Comparison of ENCODE assay signal across 8 cellular contexts in genomic region chr13:76885203-76886004, GRCh38. TPM values are rescaled to one million over a fixed set of nuclear protein-coding genes. Genes with fewer than 3 reads are reported as not detected.
DNase-seq lines count a peak whose midpoint lies in the region; ATAC-seq and TF ChIP-seq lines count a peak whose summit lies in the region.

No MANE protein-coding gene starts in this region.

- H3K4me3 ChIP-seq in DOHH2 (ENCODE audit: low read length) (peak overlapping the region; percentile 69), psoas muscle (peak overlapping the region; percentile 79)

- H3K27ac ChIP-seq in DOHH2 (ENCODE audit: low read depth, low read length) (no peak overlapping the region), adipose tissue (ENCODE audit: low read depth, low read length) (peak overlapping the region; percentile 88), psoas muscle (peak overlapping the region; percentile 65)

- H3K4me1 ChIP-seq in DOHH2 (ENCODE audit: control insufficient read depth, low read length) (peaks cover 10% of the 10 kb centered on the region), psoas muscle (peaks cover 5% of the 10 kb centered on the region)

- DNase-seq in HuH-7.5 (ENCODE audit: low spot score) (peak; percentile 36), SKM-1 treated with dmso at 0.1 percent for 144 hours (lab: John Stamatoyannopoulos, UW; ENCODE audit: unreplicated experiment) (peak; percentile 72), left cardiac atrium (peak; percentile 82), psoas muscle (peak; percentile 70 to 83), superior temporal gyrus (ENCODE audit: extremely low spot score) (no peak)

- no peaks in the 10 kb centered on the region for H3F3A ChIP-seq in DOHH2 (ENCODE audit: control insufficient read depth, insufficient read depth)

- TF ChIP-seq CTCF in DOHH2 (IDR thresholded peaks at IDR 0.05; ENCODE audit: low read depth, low read length, poor library complexity, severe bottlenecking) (no peak), psoas muscle (IDR thresholded peaks at IDR 0.05) (peak; percentile 25)

- peak overlapping the region; percentile 71 for H3K4me2 ChIP-seq in DOHH2 (ENCODE audit: low read length)

- H4K20me1 ChIP-seq in DOHH2 (ENCODE audit: control insufficient read depth, insufficient read depth, low read depth, low read length): no peaks in the 10 kb centered on the region

- ATAC-seq in GM21515 (IDR thresholded peaks at IDR 0.05; ENCODE audit: unreplicated experiment) (peak; percentile 43), left cardiac atrium (peak; percentile 53 to 63), psoas muscle (peak; percentile 47 to 56 (median 52))

- H3K36me3 ChIP-seq in DOHH2 (ENCODE audit: control insufficient read depth, low read length) (no peaks in the 10 kb centered on the region), psoas muscle (ENCODE audit: insufficient read depth in 1 of 2, low read depth in 1 of 2) (no peaks in the 10 kb centered on the region)

- intact Hi-C loops in left cardiac atrium (cut with DNase I): loop anchor here in 1 of 2 donors (5.0 to 10.0 kb wide), 2 partner anchors 61 to 408 kb away; no protein-coding TSS in a partner anchor
- intact Hi-C loops in psoas muscle (cut with DNase I): loop anchor here in 1 of 2 donors (5.0 kb wide), 1 partner anchor 218 kb away; no protein-coding TSS in a partner anchor

- H3K9me2 ChIP-seq in DOHH2 (replicated peaks; ENCODE audit: control insufficient read depth, low read length): no peaks in the 10 kb centered on the region

- peaks cover 54% of the 10 kb centered on the region for H3K27me3 ChIP-seq in DOHH2 (ENCODE audit: control insufficient read depth, low read length)
- H3K27me3 ChIP-seq in psoas muscle (ENCODE audit: insufficient read depth in 3 of 3, low read length in 2 of 3): peaks cover 0 to 38% (median 0%) of the 10 kb centered on the region in 3 donors

- 0 to 1% (median 0%) methylated on average over 89 to 94 of the region's 94 CpGs for WGBS in adipose tissue, 3 donors
- WGBS in psoas muscle, 3 donors: 0 to 1% (median 0%) methylated on average over 77 to 94 of the region's 94 CpGs

- H3K9me3 ChIP-seq in DOHH2 (ENCODE audit: control insufficient read depth, insufficient read depth, low read length) (no peaks in the 10 kb centered on the region), psoas muscle (no peaks in the 10 kb centered on the region)

- H3K79me2 ChIP-seq in DOHH2 (ENCODE audit: control insufficient read depth, low read length): no peaks in the 10 kb centered on the region

RNA-seq across cellular contexts. Expression of gene KCTD12, which starts 0.8 kb away (rescaled TPM):
- polyA plus RNA-seq in adipose tissue (10 to 100 TPM in 2 of 3 donors, 1 to 10 TPM in 1; 6.4 to 67.1 (median 40.9) TPM), psoas muscle (10 to 100 TPM; 11.6 to 19.2 (median 14.4) TPM)
- total RNA-seq in left cardiac atrium (10 to 100 TPM; 67.1 to 67.9 TPM), psoas muscle (10 to 100 TPM; 22.4 to 31.3 (median 26.7) TPM)
